In genomic region chr5:180595381-180596114, GRCh38 we compare ENCODE assay signal across 24 cellular contexts. TPM values are rescaled to one million over a fixed set of nuclear protein-coding genes. Genes with fewer than 3 reads are reported as not detected.
A peak's percentile ranks its signal among the peaks of the same experiment; 100 is the strongest.
DNase-seq lines count a peak whose midpoint lies in the region; ATAC-seq and TF ChIP-seq lines count a peak whose summit lies in the region.
"Had no signal": no experiment of that assay in that cellular context is flagged by ENCODE, and none has a peak within 500 bp of the region (broad histone marks: within the 10 kb centered on the region; RNA-seq: fewer than 3 reads in every experiment).

No MANE protein-coding gene starts in this region.

- no peak overlapping the region for H3K14ac ChIP-seq in neuronal stem cell (ENCODE audit: low read length)

- no CpG with 5 or more reads among the region's 25 CpGs for WGBS in neuronal stem cell (ENCODE audit: extremely low coverage in 2 of 2, insufficient read length in 2 of 2, insufficient replicate concordance in 1 of 2), 2 donors

- H3K9me3 Mint-ChIP-seq in stimulated activated effector memory CD8-positive, alpha-beta T cell treated with anti-CD3 and anti-CD28 coated beads, Interleukin-12 subunit alpha, Interleukin-12 subunit beta, amount 100 ng/mL, for 72 hours = no peaks in the 10 kb centered on the region
- H3K9me3 Mint-ChIP-seq: activated T-cell treated with anti-CD3 and anti-CD28 coated beads, Interleukin-2, amount 50 U/mL, for 72 hours; CD4-positive, alpha-beta T cell; memory B cell; stimulated activated naive CD8-positive, alpha-beta T cell treated with anti-CD3 and anti-CD28 coated beads, Interleukin-15, Interleukin-2, amounts not matched to agents 100 ng/mL and 50 ng/mL, for 24 hours had no signal

- H2AK5ac ChIP-seq in neuronal stem cell (ENCODE audit: low read depth, low read length) = peak overlapping the region; percentile 52

- no peak overlapping the region for H3K4ac ChIP-seq in neuronal stem cell (ENCODE audit: low read length)

- H2AFZ ChIP-seq in neuronal stem cell (ENCODE audit: low read length) = no peak overlapping the region

- intact Hi-C loops in cardiac septum (cut with DNase I) (no loop called here), Right ventricle myocardium inferior (cut with DNase I) (no loop called here)

- no peak overlapping the region for H2BK120ac ChIP-seq in neuronal stem cell (ENCODE audit: low read depth, low read length)

- peak overlapping the region; percentile 33 for H2BK15ac ChIP-seq in neuronal stem cell (ENCODE audit: low read length)

- no peak overlapping the region for H3K9ac ChIP-seq in neuronal stem cell (ENCODE audit: low read depth, low read length, poor library complexity)

- H3K18ac ChIP-seq in neuronal stem cell (ENCODE audit: low read length) = peak overlapping the region; percentile 35

- H3K79me1 ChIP-seq in neuronal stem cell (ENCODE audit: low read depth, low read length) = peaks cover 2% of the 10 kb centered on the region

- H3K36me3 Mint-ChIP-seq in stimulated activated effector memory CD8-positive, alpha-beta T cell treated with anti-CD3 and anti-CD28 coated beads, Interleukin-12 subunit alpha, Interleukin-12 subunit beta, amount 100 ng/mL, for 72 hours = no peaks in the 10 kb centered on the region
- H3K36me3 Mint-ChIP-seq: memory B cell had no signal

- no peaks in the 10 kb centered on the region for H3K9me3 ChIP-seq in neuronal stem cell (replicated peaks in 1 of 2; ENCODE audit: control insufficient read depth in 2 of 2, insufficient read depth in 1 of 2, low read depth in 1 of 2, low read length in 2 of 2)
- H3K9me3 ChIP-seq: esophagus muscularis mucosa, gastrocnemius medialis, transverse colon had no signal

- no peak overlapping the region for H2BK5ac ChIP-seq in neuronal stem cell (ENCODE audit: low read length)

- H3K27ac Mint-ChIP-seq in stimulated activated effector memory CD8-positive, alpha-beta T cell treated with anti-CD3 and anti-CD28 coated beads, Interleukin-12 subunit alpha, Interleukin-12 subunit beta, amount 100 ng/mL, for 72 hours = no peak overlapping the region
- H3K27ac Mint-ChIP-seq: activated naive CD8-positive, alpha-beta T cell; activated T-cell treated with anti-CD3 and anti-CD28 coated beads, Interleukin-2, amount 50 U/mL, for 72 hours; CD4-positive, alpha-beta T cell; memory B cell had no signal

- H3K4me3 Mint-ChIP-seq in stimulated activated effector memory CD8-positive, alpha-beta T cell treated with anti-CD3 and anti-CD28 coated beads, Interleukin-12 subunit alpha, Interleukin-12 subunit beta, amount 100 ng/mL, for 72 hours = no peak overlapping the region
- H3K4me3 Mint-ChIP-seq: activated naive CD8-positive, alpha-beta T cell; activated T-cell treated with anti-CD3 and anti-CD28 coated beads, Interleukin-2, amount 50 U/mL, for 72 hours; CD4-positive, alpha-beta T cell; memory B cell; stimulated activated naive CD8-positive, alpha-beta T cell treated with anti-CD3 and anti-CD28 coated beads, Interleukin-15, Interleukin-2, amounts not matched to agents 100 ng/mL and 50 ng/mL, for 24 hours had no signal

- no peak overlapping the region for H3K23ac ChIP-seq in neuronal stem cell (ENCODE audit: low read depth, low read length, poor library complexity)

- no peak overlapping the region for H2BK12ac ChIP-seq in neuronal stem cell (ENCODE audit: low read length)

- peaks cover 0 to 30% (median 20%) of the 10 kb centered on the region in 3 experiments for H3K27me3 ChIP-seq in neuronal stem cell (ENCODE audit: control insufficient read depth in 3 of 3, insufficient read depth in 3 of 3, low read depth in 1 of 3, low read length in 3 of 3)

- peaks cover 0 to 5% of the 10 kb centered on the region in 2 donors for H3K4me1 ChIP-seq in neuronal stem cell (ENCODE audit: control insufficient read depth in 2 of 2, insufficient read depth in 1 of 2, low read depth in 1 of 2, low read length in 2 of 2)
- H3K4me1 ChIP-seq: gastrocnemius medialis had no signal

- TF ChIP-seq CTCF in VCaP (conservative IDR thresholded peaks at IDR 0.05) = peak; percentile 18; the same call in 1 of the 2 replicates

- H3K4me2 ChIP-seq in neuronal stem cell (ENCODE audit: insufficient read depth, low read length, poor library complexity, severe bottlenecking) = no peak overlapping the region

- DNase-seq in cardiac septum (ENCODE audit: low spot score) = peak; percentile 56
- DNase-seq in Right ventricle myocardium inferior (ENCODE audit: missing footprints) = no peak
- no peak for DNase-seq in neuronal stem cell (ENCODE audit: low spot score)
- no peak for DNase-seq in COR-L47 (lab: John Stamatoyannopoulos, UW)
- no peak for DNase-seq in activated CD4-positive, alpha-beta T cell treated with anti-CD3 and anti-CD28 coated beads, Interleukin-2, amount 50 U/mL, for 4 hours
- no peak for DNase-seq in stimulated activated effector memory CD8-positive, alpha-beta T cell treated with anti-CD3 and anti-CD28 coated beads, Interleukin-12 subunit alpha, Interleukin-12 subunit beta, amount 100 ng/mL, for 72 hours (ENCODE audit: low spot score in 2 of 2)
- DNase-seq: activated T-cell treated with anti-CD3 and anti-CD28 coated beads, Interleukin-2, amount 50 U/mL, for 72 hours; CD4-positive, alpha-beta T cell; effector CD8-positive, alpha-beta T cell; gastrocnemius medialis; NCI-H146; NCI-H2171; NCI-H524 treated with DMSO at 0.1 percent for 48 hours; retina; stimulated activated CD4-positive, alpha-beta T cell treated with anti-CD3 and anti-CD28 coated beads, Interleukin-12 subunit alpha, Interleukin-12 subunit beta, amount 100 ng/mL, for 4 hours; T-helper 9 cell; transverse colon had no signal

- peak overlapping the region; percentile 72 for H4K91ac ChIP-seq in neuronal stem cell (ENCODE audit: low read depth, low read length, poor library complexity)

- peak overlapping the region in 1 of 2 donors; percentile 43 for H3K4me3 ChIP-seq in neuronal stem cell (ENCODE audit: low read length in 2 of 2)
- H3K4me3 ChIP-seq: esophagus muscularis mucosa, gastrocnemius medialis, K562, transverse colon had no signal

- H3K27ac ChIP-seq in VCaP (peak overlapping the region; percentile 98), neuronal stem cell (replicated peaks; ENCODE audit: low read length) (no peak overlapping the region)
- H3K27ac ChIP-seq: esophagus muscularis mucosa, gastrocnemius medialis, transverse colon had no signal

- no peak overlapping the region for H4K8ac ChIP-seq in neuronal stem cell (ENCODE audit: low read depth, low read length)

- no peak for ATAC-seq in Right ventricle myocardium inferior
- ATAC-seq in stimulated activated effector memory CD8-positive, alpha-beta T cell treated with anti-CD3 and anti-CD28 coated beads, Interleukin-12 subunit alpha, Interleukin-12 subunit beta, amount 100 ng/mL, for 72 hours = no peak
- ATAC-seq: activated T-cell treated with anti-CD3 and anti-CD28 coated beads, Interleukin-2, amount 50 U/mL, for 72 hours; gastrocnemius medialis had no signal

- H3K4me1 Mint-ChIP-seq in stimulated activated effector memory CD8-positive, alpha-beta T cell treated with anti-CD3 and anti-CD28 coated beads, Interleukin-12 subunit alpha, Interleukin-12 subunit beta, amount 100 ng/mL, for 72 hours = peaks cover 6% of the 10 kb centered on the region
- H3K4me1 Mint-ChIP-seq: memory B cell had no signal

- H3K36me3 ChIP-seq in neuronal stem cell (replicated peaks in 1 of 2; ENCODE audit: control insufficient read depth in 2 of 2, insufficient read depth in 2 of 2, low read length in 2 of 2) = no peaks in the 10 kb centered on the region
- H3K36me3 ChIP-seq: esophagus muscularis mucosa, gastrocnemius medialis, transverse colon had no signal

RNA-seq across cellular contexts. Expression of gene SCGB3A1, which starts 4.2 kb away (rescaled TPM):
- total RNA-seq in cardiac septum (not detected), Right ventricle myocardium inferior (not detected)
- polyA plus RNA-seq in neuronal stem cell (2013, experiment 1 of 2) = 0.75 TPM
- polyA plus RNA-seq in neuronal stem cell (2013, experiment 2 of 2) = 0.66 TPM
- total RNA-seq: activated T-cell treated with anti-CD3 and anti-CD28 coated beads, Interleukin-2, amount 50 U/mL, for 72 hours; CD4-positive, alpha-beta T cell; gastrocnemius medialis; kidney epithelial cell; transverse colon had no signal
- polyA plus RNA-seq: K562 had no signal

RNA-seq across cellular contexts. Expression of gene FLT4, which starts 53.9 kb away (rescaled TPM):
- total RNA-seq in cardiac septum = 5.8 TPM
- total RNA-seq in Right ventricle myocardium inferior = 5.5 TPM
- 5.4 TPM for polyA plus RNA-seq in neuronal stem cell (2013, experiment 1 of 2)
- polyA plus RNA-seq in neuronal stem cell (2013, experiment 2 of 2) = 5.5 TPM
